Comparison of ENCODE assay signal across 15 cellular contexts in the genomic region with DNA sequence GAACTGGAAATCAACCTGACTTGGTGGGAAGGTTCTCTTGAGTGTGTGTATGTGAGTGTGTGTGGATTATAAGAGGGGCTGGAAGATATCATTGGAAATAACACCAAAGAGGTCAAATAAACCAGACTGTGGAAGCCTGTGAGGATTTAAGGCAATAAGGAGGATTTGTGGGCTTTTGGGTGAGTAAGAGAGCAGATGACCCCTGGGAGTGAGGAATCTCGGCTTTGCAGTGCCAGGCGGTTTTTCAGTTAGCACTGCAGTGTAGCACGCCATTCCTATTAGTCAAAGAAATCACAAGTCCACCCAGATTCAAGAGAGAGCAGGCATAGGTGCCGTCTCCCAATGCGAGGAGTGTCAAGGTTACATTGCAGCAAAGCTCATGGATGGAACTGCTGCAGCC.
"Had no signal": no experiment of that assay in that cellular context is flagged by ENCODE, and none has a peak within 500 bp of the region (broad histone marks: within the 10 kb centered on the region; RNA-seq: fewer than 3 reads in every experiment).

No MANE protein-coding gene starts in this region.

- H3K36me3 ChIP-seq: gastrocnemius medialis, prostate gland, right lobe of liver had no signal

- H3K4me1 ChIP-seq: gastrocnemius medialis, prostate gland, right lobe of liver had no signal

- DNase-seq: dorsolateral prefrontal cortex; effector CD8-positive, alpha-beta T cell; gastrocnemius medialis; glutamatergic neuron; islet precursor cell; occipital lobe; right lobe of liver; stimulated activated CD4-positive, alpha-beta T cell treated with anti-CD3 and anti-CD28 coated beads, Interleukin-12 subunit alpha, Interleukin-12 subunit beta, amount 100 ng/mL, for 4 hours; stimulated activated naive CD4-positive, alpha-beta T cell; trophoblast cell had no signal

- H3K9me3 ChIP-seq: gastrocnemius medialis, prostate gland, right lobe of liver had no signal

- ATAC-seq: gastrocnemius medialis; left lobe of liver; natural killer cell treated with Interleukin-12 subunit alpha and Interleukin-12 subunit beta and Interleukin-15 and Interleukin-18, amount 100 ng/mL, for 72 hours; right lobe of liver had no signal

- H3K27ac ChIP-seq: coronary artery, dorsolateral prefrontal cortex, gastrocnemius medialis, parathyroid adenoma, prostate gland, right lobe of liver had no signal

- H2AFZ ChIP-seq: parathyroid adenoma had no signal

- H3K27me3 ChIP-seq: dorsolateral prefrontal cortex, gastrocnemius medialis, right lobe of liver had no signal

- H3K79me2 ChIP-seq: parathyroid adenoma had no signal

- H3K9ac ChIP-seq: parathyroid adenoma had no signal

- H3K4me3 ChIP-seq: coronary artery, dorsolateral prefrontal cortex, gastrocnemius medialis, prostate gland, right lobe of liver had no signal
